ENCODE assay signal across 1 cellular context in the genomic region with DNA sequence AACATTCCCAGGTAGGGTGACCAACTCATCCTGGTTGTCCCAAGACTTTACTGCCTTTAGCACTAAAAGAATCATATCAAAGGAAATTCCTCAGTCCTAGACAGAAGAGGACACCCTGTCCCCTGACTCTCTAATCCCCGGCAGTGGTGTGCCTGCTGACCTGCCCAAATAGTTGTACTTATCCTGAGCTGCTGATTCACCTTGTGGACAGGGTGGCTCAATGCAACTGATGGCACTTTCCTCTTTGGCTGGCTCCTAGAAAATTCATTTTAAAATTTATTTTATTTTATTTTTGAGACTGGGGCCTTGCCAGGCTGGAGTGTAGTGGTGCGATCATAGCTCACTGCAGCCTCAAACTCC.
TF ChIP-seq lines count a peak whose summit lies in the region.

No MANE protein-coding gene starts in this region.

TF ChIP-seq in WTC11, 78 proteins besides CTCF, POLR2A, EP300 and RAD21 (continued from another document):
- TF ChIP-seq, protein P1, sequence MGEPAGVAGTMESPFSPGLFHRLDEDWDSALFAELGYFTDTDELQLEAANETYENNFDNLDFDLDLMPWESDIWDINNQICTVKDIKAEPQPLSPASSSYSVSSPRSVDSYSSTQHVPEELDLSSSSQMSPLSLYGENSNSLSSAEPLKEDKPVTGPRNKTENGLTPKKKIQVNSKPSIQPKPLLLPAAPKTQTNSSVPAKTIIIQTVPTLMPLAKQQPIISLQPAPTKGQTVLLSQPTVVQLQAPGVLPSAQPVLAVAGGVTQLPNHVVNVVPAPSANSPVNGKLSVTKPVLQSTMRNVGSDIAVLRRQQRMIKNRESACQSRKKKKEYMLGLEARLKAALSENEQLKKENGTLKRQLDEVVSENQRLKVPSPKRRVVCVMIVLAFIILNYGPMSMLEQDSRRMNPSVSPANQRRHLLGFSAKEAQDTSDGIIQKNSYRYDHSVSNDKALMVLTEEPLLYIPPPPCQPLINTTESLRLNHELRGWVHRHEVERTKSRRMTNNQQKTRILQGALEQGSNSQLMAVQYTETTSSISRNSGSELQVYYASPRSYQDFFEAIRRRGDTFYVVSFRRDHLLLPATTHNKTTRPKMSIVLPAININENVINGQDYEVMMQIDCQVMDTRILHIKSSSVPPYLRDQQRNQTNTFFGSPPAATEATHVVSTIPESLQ (CRISPR knock-in tag; IDR thresholded peaks at IDR 0.05), result no peak
- no peak for TF ChIP-seq ZNF423 (CRISPR knock-in tag; IDR thresholded peaks at IDR 0.05)
- TF ChIP-seq SMAD4 (CRISPR knock-in tag; IDR thresholded peaks at IDR 0.05), result no peak
- no peak for TF ChIP-seq ELF4 (CRISPR knock-in tag; IDR thresholded peaks at IDR 0.05; ENCODE audit: low read depth)
- TF ChIP-seq OVOL2 (CRISPR knock-in tag; IDR thresholded peaks at IDR 0.05; ENCODE audit: borderline replicate concordance), result no peak
- TF ChIP-seq ATF1 (CRISPR knock-in tag; IDR thresholded peaks at IDR 0.05), result no peak
- no peak for TF ChIP-seq SMAD3 (CRISPR knock-in tag; IDR thresholded peaks at IDR 0.05; ENCODE audit: borderline replicate concordance)
- TF ChIP-seq, protein P2, sequence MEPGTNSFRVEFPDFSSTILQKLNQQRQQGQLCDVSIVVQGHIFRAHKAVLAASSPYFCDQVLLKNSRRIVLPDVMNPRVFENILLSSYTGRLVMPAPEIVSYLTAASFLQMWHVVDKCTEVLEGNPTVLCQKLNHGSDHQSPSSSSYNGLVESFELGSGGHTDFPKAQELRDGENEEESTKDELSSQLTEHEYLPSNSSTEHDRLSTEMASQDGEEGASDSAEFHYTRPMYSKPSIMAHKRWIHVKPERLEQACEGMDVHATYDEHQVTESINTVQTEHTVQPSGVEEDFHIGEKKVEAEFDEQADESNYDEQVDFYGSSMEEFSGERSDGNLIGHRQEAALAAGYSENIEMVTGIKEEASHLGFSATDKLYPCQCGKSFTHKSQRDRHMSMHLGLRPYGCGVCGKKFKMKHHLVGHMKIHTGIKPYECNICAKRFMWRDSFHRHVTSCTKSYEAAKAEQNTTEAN (CRISPR knock-in tag; IDR thresholded peaks at IDR 0.05), result no peak
- TF ChIP-seq STAT6 (CRISPR knock-in tag; conservative IDR thresholded peaks at IDR 0.05; ENCODE audit: low read depth), result no peak
- TF ChIP-seq, protein P3, sequence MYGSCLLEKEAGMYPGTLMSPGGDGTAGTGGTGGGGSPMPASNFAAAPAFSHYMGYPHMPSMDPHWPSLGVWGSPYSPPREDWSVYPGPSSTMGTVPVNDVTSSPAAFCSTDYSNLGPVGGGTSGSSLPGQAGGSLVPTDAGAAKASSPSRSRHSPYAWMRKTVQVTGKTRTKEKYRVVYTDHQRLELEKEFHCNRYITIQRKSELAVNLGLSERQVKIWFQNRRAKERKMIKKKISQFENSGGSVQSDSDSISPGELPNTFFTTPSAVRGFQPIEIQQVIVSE (CRISPR knock-in tag; IDR thresholded peaks at IDR 0.05; ENCODE audit: borderline replicate concordance), result no peak
- no peak for TF ChIP-seq FOXP4 (CRISPR knock-in tag; IDR thresholded peaks at IDR 0.05)
- TF ChIP-seq, protein P4, sequence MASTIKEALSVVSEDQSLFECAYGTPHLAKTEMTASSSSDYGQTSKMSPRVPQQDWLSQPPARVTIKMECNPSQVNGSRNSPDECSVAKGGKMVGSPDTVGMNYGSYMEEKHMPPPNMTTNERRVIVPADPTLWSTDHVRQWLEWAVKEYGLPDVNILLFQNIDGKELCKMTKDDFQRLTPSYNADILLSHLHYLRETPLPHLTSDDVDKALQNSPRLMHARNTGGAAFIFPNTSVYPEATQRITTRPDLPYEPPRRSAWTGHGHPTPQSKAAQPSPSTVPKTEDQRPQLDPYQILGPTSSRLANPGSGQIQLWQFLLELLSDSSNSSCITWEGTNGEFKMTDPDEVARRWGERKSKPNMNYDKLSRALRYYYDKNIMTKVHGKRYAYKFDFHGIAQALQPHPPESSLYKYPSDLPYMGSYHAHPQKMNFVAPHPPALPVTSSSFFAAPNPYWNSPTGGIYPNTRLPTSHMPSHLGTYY (CRISPR knock-in tag; IDR thresholded peaks at IDR 0.05), result no peak
- TF ChIP-seq TEAD1 (CRISPR knock-in tag; IDR thresholded peaks at IDR 0.05), result no peak
- no peak for TF ChIP-seq ARID4B (CRISPR knock-in tag; IDR thresholded peaks at IDR 0.05; ENCODE audit: borderline replicate concordance)
- TF ChIP-seq NR2C2 (CRISPR knock-in tag; IDR thresholded peaks at IDR 0.05), result no peak
TF ChIP-seq in WTC11: peak in this region for 0.
